In genomic region chr22:19479358-19480172, GRCh38 we compare ENCODE assay signal across 8 cellular contexts. TPM values are rescaled to one million over a fixed set of nuclear protein-coding genes. Genes with fewer than 3 reads are reported as not detected.
DNase-seq lines count a peak whose midpoint lies in the region; ATAC-seq and TF ChIP-seq lines count a peak whose summit lies in the region.

Gene CDC45 (plus strand): TSS chr22:19479920. CDS start chr22:19479969, 49 bp downstream.

- CTCF ChIA-PET in CD8-positive, alpha-beta memory T cell (lab: Charles Lee) = interaction anchor here (1.0 to 1.8 kb wide), 3 partner anchors 9 to 335 kb away, joined by 3 to 7 read pairs (median 3); partner anchors contain the start of gene ESS2

- intact Hi-C loops in lower lobe of right lung (cut with DNase I) = no loop called here

- no peaks in the 10 kb centered on the region for H3K9me3 ChIP-seq in CD8-positive, alpha-beta memory T cell (ENCODE audit: low read length)
- H3K9me3 ChIP-seq in lower lobe of right lung = no peaks in the 10 kb centered on the region

- peaks cover 29 to 41% (median 38%) of the 10 kb centered on the region in 3 donors for H3K4me1 Mint-ChIP-seq in CD8-positive, alpha-beta memory T cell

- no peaks in the 10 kb centered on the region for H3K27me3 Mint-ChIP-seq in CD8-positive, alpha-beta memory T cell

- DNase-seq in CD8-positive, alpha-beta memory T cell = peak; percentile 89 to 95 (median 94)
- DNase-seq in HS-5 (ENCODE audit: low read depth) (peak; percentile 97), lower lobe of right lung (peak; percentile 97)
- peak; percentile 88 for DNase-seq in NK-92 treated with Interleukin-12 subunit alpha and Interleukin-12 subunit beta, amount 100 ng/mL, for 24 hours (lab: John Stamatoyannopoulos, UW)
- DNase-seq in activated CD8-positive, alpha-beta memory T cell treated with anti-CD3 and anti-CD28 coated beads for 24 hours = peak; percentile 95
- DNase-seq in effector CD4-positive, alpha-beta T cell = peak; percentile 91
- DNase-seq in stimulated activated CD4-positive, alpha-beta T cell treated with anti-CD3 and anti-CD28 coated beads, TNF-alpha, amount 100 ng/mL, for 24 hours (ENCODE audit: low read depth in 3 of 3) = peak; percentile 89 to 93 (median 92)

- POLR2A ChIA-PET in CD8-positive, alpha-beta memory T cell (lab: Charles Lee) = interaction anchor here (0.6 to 1.5 kb wide), 10 partner anchors 8 to 574 kb away, joined by 3 to 11 read pairs (median 4); partner anchors contain the start of genes C22orf39, CLTCL1, DGCR2 and DGCR6

- no peak for TF ChIP-seq CTCF in lower lobe of right lung (IDR thresholded peaks at IDR 0.05)

- no peaks in the 10 kb centered on the region for H3K27me3 ChIP-seq in CD8-positive, alpha-beta memory T cell (ENCODE audit: insufficient read depth, low read length, poor library complexity, severe bottlenecking)
- no peaks in the 10 kb centered on the region for H3K27me3 ChIP-seq in lower lobe of right lung (ENCODE audit: low read depth)

- H3K27ac Mint-ChIP-seq in CD8-positive, alpha-beta memory T cell = peak within 1 kb of the TSS; percentile 99 to 100 (median 100)

- H3K4me3 ChIP-seq in CD8-positive, alpha-beta memory T cell (ENCODE audit: low read length) = peak within 1 kb of the TSS; percentile 85
- peak within 1 kb of the TSS; percentile 98 for H3K4me3 ChIP-seq in lower lobe of right lung

- H3K36me3 ChIP-seq in CD8-positive, alpha-beta memory T cell (ENCODE audit: insufficient read depth, low read length) = peaks cover 8% of the 10 kb centered on the region
- H3K36me3 ChIP-seq in lower lobe of right lung = peaks cover 10% of the 10 kb centered on the region

- ATAC-seq in GM19468 (IDR thresholded peaks at IDR 0.05; ENCODE audit: extremely low read depth, unreplicated experiment) (peak; percentile 64), lower lobe of right lung (peak; percentile 97)

- H3K9me3 Mint-ChIP-seq in CD8-positive, alpha-beta memory T cell = no peaks in the 10 kb centered on the region

- peak within 1 kb of the TSS; percentile 88 to 99 (median 93) for H3K4me3 Mint-ChIP-seq in CD8-positive, alpha-beta memory T cell

- H3K4me1 ChIP-seq in CD8-positive, alpha-beta memory T cell (ENCODE audit: insufficient read depth, low read length) = peaks cover 11% of the 10 kb centered on the region
- peaks cover 28% of the 10 kb centered on the region for H3K4me1 ChIP-seq in lower lobe of right lung

- H3K36me3 Mint-ChIP-seq in CD8-positive, alpha-beta memory T cell = peaks cover 0 to 20% (median 3%) of the 10 kb centered on the region in 3 donors

- peak within 1 kb of the TSS; percentile 100 for H3K27ac ChIP-seq in CD8-positive, alpha-beta memory T cell (ENCODE audit: low read depth, low read length)
- H3K27ac ChIP-seq in lower lobe of right lung = peak within 1 kb of the TSS; percentile 99

RNA-seq across cellular contexts. Expression of gene CDC45, which starts in this region (rescaled TPM):
- total RNA-seq in CD8-positive, alpha-beta memory T cell = 100 to 1,000 TPM in 1 of 2 experiments, 10 to 100 TPM in 1; 99.0 to 101 TPM
- 0.17 TPM for polyA plus RNA-seq in CD8-positive, alpha-beta memory T cell
- total RNA-seq in lower lobe of right lung = 1.4 TPM

Comparison
In these comparisons a context has a peak if more than half of its experiments do, and no peak if none do; other contexts are left out.
1. Peak in every context shown above with its lines: DNase-seq, ATAC-seq, H3K4me3 ChIP-seq and H3K27ac ChIP-seq.
2. RNA of gene CDC45 (total RNA-seq): 99.0 to 101 TPM in CD8-positive, alpha-beta memory T cell; 1.4 TPM in lower lobe of right lung (single experiment); every median in the first group is over 10 times any median in the second.